In genomic region chr9:98916660-98917059, GRCh38 we compare ENCODE assay signal across 1 cellular context.
A peak's percentile ranks its signal among the peaks of the same experiment; 100 is the strongest.
TF ChIP-seq lines count a peak whose summit lies in the region.

No MANE protein-coding gene starts in this region.

TF ChIP-seq in K562, 482 proteins besides CTCF, POLR2A, EP300 and RAD21 (continues in another document):
- peak; percentile 49; the same call in 1 of the 2 replicates for TF ChIP-seq ZNF592 (IDR thresholded peaks at IDR 0.05)
- no peak for TF ChIP-seq NR2C2 (CRISPR knock-in tag; IDR thresholded peaks at IDR 0.05)
- TF ChIP-seq NR2C2 (tag; IDR thresholded peaks at IDR 0.05), result peak; percentile 41; the same call in 1 of the 2 replicates
- no peak for TF ChIP-seq BRD4 (IDR thresholded peaks at IDR 0.05)
- TF ChIP-seq L3MBTL2 (IDR thresholded peaks at IDR 0.05), result peak; percentile 85
- no peak for TF ChIP-seq NFXL1 (CRISPR knock-in tag; IDR thresholded peaks at IDR 0.05)
- peak; percentile 68 for TF ChIP-seq RBFOX2 (IDR thresholded peaks at IDR 0.05; ENCODE audit: low read depth, low read length)
- 0 out of 2 replicates have a peak, but pooled peaks have one; percentile 21 for TF ChIP-seq ZNF24 (IDR thresholded peaks at IDR 0.05)
- no peak for TF ChIP-seq ETV6 (IDR thresholded peaks at IDR 0.05; ENCODE audit: borderline replicate concordance in 1 of 2, low read depth in 2 of 2, low read length in 1 of 2)
- no peak for TF ChIP-seq ETV6 (CRISPR knock-in tag; IDR thresholded peaks at IDR 0.05; ENCODE audit: borderline replicate concordance)
- peak in 1 of 2 experiments; percentile 59 for TF ChIP-seq E2F6 (IDR thresholded peaks at IDR 0.05; ENCODE audit: borderline replicate concordance in 1 of 2, extremely low read depth in 1 of 2, insufficient read depth in 1 of 2, insufficient read length in 1 of 2, low read depth in 1 of 2, low read length in 1 of 2, poor library complexity in 1 of 2, severe bottlenecking in 1 of 2)
- peak; percentile 20 for TF ChIP-seq DACH1 (IDR thresholded peaks at IDR 0.05; ENCODE audit: partially characterized antibody)
- TF ChIP-seq PTRF (tag; IDR thresholded peaks at IDR 0.05), result no peak
- peak; percentile 71 for TF ChIP-seq CXXC5 (CRISPR knock-in tag; IDR thresholded peaks at IDR 0.05)
- peak; percentile 64; the same call in 1 of the 2 replicates for TF ChIP-seq MTA3 (IDR thresholded peaks at IDR 0.05; ENCODE audit: borderline replicate concordance)
- TF ChIP-seq PHF20 (IDR thresholded peaks at IDR 0.05; ENCODE audit: partially characterized antibody), result no peak
- no peak for TF ChIP-seq CUX1 (CRISPR knock-in tag; IDR thresholded peaks at IDR 0.05)
- TF ChIP-seq ETS1 (conservative IDR thresholded peaks at IDR 0.05; ENCODE audit: control insufficient read depth, low read depth, low read length), result 0 out of 2 replicates have a peak, but pooled peaks have one; percentile 24
- TF ChIP-seq ZNF23 (CRISPR knock-in tag; IDR thresholded peaks at IDR 0.05), result no peak
- 0 out of 4 replicates have a peak, but pooled peaks have one; percentile 25 to 30 for TF ChIP-seq NRF1 (conservative IDR thresholded peaks at IDR 0.05 in 1 of 2, IDR thresholded peaks at IDR 0.05 in 1 of 2)
- peak; percentile 64 for TF ChIP-seq POLR2G (IDR thresholded peaks at IDR 0.05; ENCODE audit: low read depth, low read length)
- TF ChIP-seq SMAD4 (CRISPR knock-in tag; conservative IDR thresholded peaks at IDR 0.05), result 0 out of 2 replicates have a peak, but pooled peaks have one; percentile 52
- TF ChIP-seq ZNF3 (CRISPR knock-in tag; IDR thresholded peaks at IDR 0.05), result no peak
- peak; percentile 68 for TF ChIP-seq ESRRA (IDR thresholded peaks at IDR 0.05; ENCODE audit: borderline replicate concordance, low read depth)
- no peak for TF ChIP-seq SMAD1 (IDR thresholded peaks at IDR 0.05; ENCODE audit: low read depth, low read length, partially characterized antibody)
- TF ChIP-seq RB1 (IDR thresholded peaks at IDR 0.05; ENCODE audit: low read depth), result no peak
- 0 out of 2 replicates have a peak, but pooled peaks have one; percentile 15 for TF ChIP-seq ZNF583 (CRISPR knock-in tag; IDR thresholded peaks at IDR 0.05)
- peak; percentile 47; the same call in 1 of the 2 replicates for TF ChIP-seq MECOM (CRISPR knock-in tag; IDR thresholded peaks at IDR 0.05)
- peak; percentile 65; the same call in 1 of the 2 replicates for TF ChIP-seq VEZF1 (CRISPR knock-in tag; IDR thresholded peaks at IDR 0.05)
- peak in 1 of 2 experiments; percentile 77; a peak in 2 of 4 replicates for TF ChIP-seq MAZ (CRISPR knock-in tag; conservative IDR thresholded peaks at IDR 0.05 in 1 of 2, IDR thresholded peaks at IDR 0.05 in 1 of 2)
- peak; percentile 93 for TF ChIP-seq TFAP4 (CRISPR knock-in tag; IDR thresholded peaks at IDR 0.05; ENCODE audit: borderline replicate concordance)
- 0 out of 2 replicates have a peak, but pooled peaks have one; percentile 16 for TF ChIP-seq ZNF384 (IDR thresholded peaks at IDR 0.05; ENCODE audit: low read depth, low read length)
- TF ChIP-seq CREB3L1 (IDR thresholded peaks at IDR 0.05; ENCODE audit: borderline replicate concordance, low read depth), result 0 out of 2 replicates have a peak, but pooled peaks have one; percentile 16
- peak; percentile 64 for TF ChIP-seq MYC (IDR thresholded peaks at IDR 0.05; ENCODE audit: low read depth, low read length)
- TF ChIP-seq MYC (CRISPR knock-in tag; IDR thresholded peaks at IDR 0.05; ENCODE audit: borderline replicate concordance, low read depth), result no peak
- peak; percentile 63; the same call in 1 of the 2 replicates for TF ChIP-seq ZNF766 (CRISPR knock-in tag; conservative IDR thresholded peaks at IDR 0.05)
- TF ChIP-seq HMG20A (CRISPR knock-in tag; conservative IDR thresholded peaks at IDR 0.05), result no peak
- TF ChIP-seq JUND (IDR thresholded peaks at IDR 0.05; ENCODE audit: borderline replicate concordance, low read depth, low read length), result 0 out of 2 replicates have a peak, but pooled peaks have one; percentile 7
- TF ChIP-seq JUND (tag; IDR thresholded peaks at IDR 0.05; ENCODE audit: borderline replicate concordance, low read depth, low read length), result no peak; the same call in 2 of the 3 replicates
- TF ChIP-seq RCOR1 (IDR thresholded peaks at IDR 0.05; ENCODE audit: borderline replicate concordance in 1 of 2, low read depth in 2 of 2, low read length in 2 of 2), result 0 out of 4 replicates have a peak, but pooled peaks of 1 of the 2 experiments have one; percentile 13
- TF ChIP-seq CTBP1 (IDR thresholded peaks at IDR 0.05; ENCODE audit: borderline replicate concordance), result peak; percentile 55
